ENCODE assay signal across 11 cellular contexts in the genomic region with DNA sequence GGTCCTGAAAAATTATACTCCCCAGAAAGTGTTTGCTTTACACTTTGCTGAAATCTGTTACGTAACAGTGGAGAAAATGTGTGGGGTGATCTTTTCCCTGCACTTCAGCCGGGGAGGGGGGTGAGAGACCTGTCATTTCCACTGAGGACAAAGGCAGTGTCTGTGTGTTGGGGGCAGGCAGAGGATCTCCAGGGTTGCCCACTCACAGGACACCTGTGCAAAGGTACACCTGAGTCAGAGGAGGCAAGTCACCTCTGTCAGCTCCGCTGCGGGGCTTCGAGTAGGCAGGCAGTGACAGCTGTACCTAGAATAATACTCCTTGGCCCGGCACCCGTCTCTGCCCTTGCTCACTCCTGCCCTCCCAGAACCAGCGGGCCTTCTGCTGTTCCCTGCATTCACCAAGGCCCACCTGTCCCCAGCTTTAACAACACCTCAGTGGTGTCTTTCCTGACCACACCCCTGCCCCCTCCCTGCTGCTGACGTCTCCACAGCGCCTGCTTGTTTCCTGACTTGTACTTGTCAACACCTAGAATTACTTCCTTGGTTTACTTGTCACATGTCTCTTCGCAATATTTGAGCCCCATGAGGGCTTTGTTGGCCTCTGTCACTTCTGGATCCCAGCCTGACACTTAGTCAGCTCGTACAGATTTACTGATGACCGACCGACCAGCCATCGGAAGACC.
DNase-seq lines count a peak whose midpoint lies in the region; ATAC-seq and TF ChIP-seq lines count a peak whose summit lies in the region.
"Had no signal": no experiment of that assay in that cellular context is flagged by ENCODE, and none has a peak within 500 bp of the region (broad histone marks: within the 10 kb centered on the region; RNA-seq: fewer than 3 reads in every experiment).

No MANE protein-coding gene starts in this region.

- peaks cover 7% of the 10 kb centered on the region for H3K4me1 Mint-ChIP-seq in T-helper 1 cell treated with Interleukin-12 subunit alpha and Interleukin-12 subunit beta and Interleukin-4 antibody, amounts not matched to agents 30 μg/mL and 1 μg/mL, for 36 hours (ENCODE audit: low read depth)
- H3K4me1 Mint-ChIP-seq in central memory CD8-positive, alpha-beta T cell, result peaks cover 6% of the 10 kb centered on the region
- H3K4me1 Mint-ChIP-seq: activated CD4-positive, alpha-beta T cell treated with anti-CD3 and anti-CD28 coated beads for 36 hours had no signal

- H3K27ac ChIP-seq in liver (ENCODE audit: low read depth in 1 of 2, low read length in 2 of 2) (peak overlapping the region; percentile 65 to 74), upper lobe of left lung (peak overlapping the region; percentile 30 to 80 (median 66))

- 41% methylated on average over 15 of the region's 15 CpGs for WGBS in liver
- WGBS in upper lobe of left lung, 2 donors, result 57 to 68% methylated on average over 14 of the region's 15 CpGs

- TF ChIP-seq RAD21 in liver (IDR thresholded peaks at IDR 0.05), result no peak

- H3K4me3 Mint-ChIP-seq in T-helper 1 cell treated with Interleukin-12 subunit alpha and Interleukin-12 subunit beta and Interleukin-4 antibody, amounts not matched to agents 30 μg/mL and 1 μg/mL, for 36 hours, result no peak overlapping the region
- no peak overlapping the region for H3K4me3 Mint-ChIP-seq in central memory CD8-positive, alpha-beta T cell
- H3K4me3 Mint-ChIP-seq: activated CD4-positive, alpha-beta T cell treated with anti-CD3 and anti-CD28 coated beads for 36 hours had no signal

- no peaks in the 10 kb centered on the region for H3K27me3 ChIP-seq in liver (ENCODE audit: control insufficient read depth in 4 of 4, insufficient read depth in 4 of 4, low read length in 3 of 4)
- no peaks in the 10 kb centered on the region for H3K27me3 ChIP-seq in upper lobe of left lung

- H3K4me3 ChIP-seq in liver (ENCODE audit: low read depth in 1 of 3, low read length in 3 of 3), result no peak overlapping the region
- no peak overlapping the region for H3K4me3 ChIP-seq in upper lobe of left lung

- TF ChIP-seq POLR2A in upper lobe of left lung (IDR thresholded peaks at IDR 0.05), result no peak

- H3K27ac Mint-ChIP-seq in T-helper 1 cell treated with Interleukin-12 subunit alpha and Interleukin-12 subunit beta and Interleukin-4 antibody, amounts not matched to agents 30 μg/mL and 1 μg/mL, for 36 hours, result peak overlapping the region; percentile 77
- H3K27ac Mint-ChIP-seq in central memory CD8-positive, alpha-beta T cell (ENCODE audit: low read depth), result peak overlapping the region; percentile 32
- H3K27ac Mint-ChIP-seq: activated CD4-positive, alpha-beta T cell treated with anti-CD3 and anti-CD28 coated beads for 36 hours had no signal

- H3K9ac ChIP-seq in liver (ENCODE audit: low read depth in 1 of 2, low read length in 2 of 2), result peak overlapping the region in 1 of 2 donors; percentile 28

- H3K9me3 Mint-ChIP-seq in T-helper 1 cell treated with Interleukin-12 subunit alpha and Interleukin-12 subunit beta and Interleukin-4 antibody, amounts not matched to agents 30 μg/mL and 1 μg/mL, for 36 hours, result peaks cover 9% of the 10 kb centered on the region
- no peaks in the 10 kb centered on the region for H3K9me3 Mint-ChIP-seq in central memory CD8-positive, alpha-beta T cell

- H3K4me1 ChIP-seq in liver (ENCODE audit: control insufficient read depth in 4 of 4, insufficient read depth in 4 of 4, low read length in 3 of 4) (peaks cover 30 to 72% (median 62%) of the 10 kb centered on the region in 4 donors), upper lobe of left lung (peaks cover 22 to 61% (median 43%) of the 10 kb centered on the region in 4 donors)

- H3K36me3 Mint-ChIP-seq in T-helper 1 cell treated with Interleukin-12 subunit alpha and Interleukin-12 subunit beta and Interleukin-4 antibody, amounts not matched to agents 30 μg/mL and 1 μg/mL, for 36 hours (ENCODE audit: low read depth), result peaks cover 13% of the 10 kb centered on the region
- H3K36me3 Mint-ChIP-seq in central memory CD8-positive, alpha-beta T cell (ENCODE audit: insufficient read depth), result peaks cover 6% of the 10 kb centered on the region

- TF ChIP-seq CTCF in liver (IDR thresholded peaks at IDR 0.05; ENCODE audit: low read depth, low read length, missing input control) (no peak), upper lobe of left lung (IDR thresholded peaks at IDR 0.05) (no peak)

- DNase-seq in T-helper 1 cell, result no peak
- DNase-seq in central memory CD8-positive, alpha-beta T cell (ENCODE audit: low spot score in 2 of 2), result no peak
- DNase-seq in upper lobe of left lung, result peak in 1 of 2 donors; percentile 51
- no peak for DNase-seq in dermis blood vessel endothelial cell
- DNase-seq: activated CD4-positive, alpha-beta T cell treated with anti-CD3 and anti-CD28 coated beads for 36 hours; activated gamma-delta T cell; EL had no signal

- no peaks in the 10 kb centered on the region for H3K9me3 ChIP-seq in liver (ENCODE audit: control insufficient read depth in 4 of 4, low read length in 3 of 4)
- H3K9me3 ChIP-seq in upper lobe of left lung, result no peaks in the 10 kb centered on the region

- no peaks in the 10 kb centered on the region for H3K27me3 Mint-ChIP-seq in T-helper 1 cell treated with Interleukin-12 subunit alpha and Interleukin-12 subunit beta and Interleukin-4 antibody, amounts not matched to agents 30 μg/mL and 1 μg/mL, for 36 hours (ENCODE audit: low read depth)
- H3K27me3 Mint-ChIP-seq in central memory CD8-positive, alpha-beta T cell, result no peaks in the 10 kb centered on the region
- H3K27me3 Mint-ChIP-seq: activated CD4-positive, alpha-beta T cell treated with anti-CD3 and anti-CD28 coated beads for 36 hours had no signal

- peaks cover 0 to 4% (median 2%) of the 10 kb centered on the region in 4 donors for H3K36me3 ChIP-seq in liver (ENCODE audit: control insufficient read depth in 4 of 4, insufficient read depth in 3 of 4, low read depth in 1 of 4, low read length in 3 of 4)
- peaks cover 0 to 2% (median 0%) of the 10 kb centered on the region in 4 donors for H3K36me3 ChIP-seq in upper lobe of left lung

- ATAC-seq in central memory CD8-positive, alpha-beta T cell (replicated peaks; ENCODE audit: extremely low read depth, poor library complexity, severe bottlenecking), result no peak
- peak in 1 of 2 donors; percentile 69 for ATAC-seq in upper lobe of left lung (ENCODE audit: low FRiP score in 2 of 2)
- no peak for ATAC-seq in HG02885 (IDR thresholded peaks at IDR 0.05; ENCODE audit: poor library complexity, unreplicated experiment)
- no peak for ATAC-seq in HG02588 (IDR thresholded peaks at IDR 0.05; ENCODE audit: unreplicated experiment)
- ATAC-seq: activated CD4-positive, alpha-beta T cell treated with anti-CD3 and anti-CD28 coated beads for 36 hours had no signal

- no peak for TF ChIP-seq EP300 in upper lobe of left lung (IDR thresholded peaks at IDR 0.05)

TF ChIP-seq in liver, 16 proteins besides CTCF, POLR2A, EP300 and RAD21:
- TF ChIP-seq, protein P1, sequence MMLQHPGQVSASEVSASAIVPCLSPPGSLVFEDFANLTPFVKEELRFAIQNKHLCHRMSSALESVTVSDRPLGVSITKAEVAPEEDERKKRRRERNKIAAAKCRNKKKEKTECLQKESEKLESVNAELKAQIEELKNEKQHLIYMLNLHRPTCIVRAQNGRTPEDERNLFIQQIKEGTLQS (IDR thresholded peaks at IDR 0.05), result no peak
